ENCODE assay signal across 12 cellular contexts in genomic region chr1:96234299-96234698, GRCh38.
DNase-seq lines count a peak whose midpoint lies in the region; TF ChIP-seq lines count a peak whose summit lies in the region.
"Had no signal": no experiment of that assay in that cellular context is flagged by ENCODE, and none has a peak within 500 bp of the region (broad histone marks: within the 10 kb centered on the region; RNA-seq: fewer than 3 reads in every experiment).

No MANE protein-coding gene starts in this region.

- in situ Hi-C loops in brain microvascular endothelial cell (cut with HindIII; ENCODE audit: low pct_ligation_motif_present, low sequenced_read_pairs) = no loop called here

- H3K27ac Mint-ChIP-seq in neural progenitor cell = peak overlapping the region; percentile 12
- no peak overlapping the region for H3K27ac Mint-ChIP-seq in activated naive CD4-positive, alpha-beta T cell treated with anti-CD3 and anti-CD28 coated beads for 36 hours
- H3K27ac Mint-ChIP-seq: activated B cell treated with CpG ODN at 0.5 μM for 24 hours, immature natural killer cell had no signal

- H3K79me2 ChIP-seq in neural progenitor cell (ENCODE audit: low read depth) = no peaks in the 10 kb centered on the region
- H3K79me2 ChIP-seq in OCI-LY7 (ENCODE audit: insufficient read depth, low read depth, low read length) = no peaks in the 10 kb centered on the region

- peaks cover 17% of the 10 kb centered on the region for H3K4me1 Mint-ChIP-seq in neural progenitor cell
- H3K4me1 Mint-ChIP-seq in activated naive CD4-positive, alpha-beta T cell treated with anti-CD3 and anti-CD28 coated beads for 36 hours (ENCODE audit: low read depth) = no peaks in the 10 kb centered on the region
- H3K4me1 Mint-ChIP-seq: activated B cell treated with CpG ODN at 0.5 μM for 24 hours, immature natural killer cell had no signal

- H3K9me3 Mint-ChIP-seq in neural progenitor cell = no peaks in the 10 kb centered on the region
- no peaks in the 10 kb centered on the region for H3K9me3 Mint-ChIP-seq in activated naive CD4-positive, alpha-beta T cell treated with anti-CD3 and anti-CD28 coated beads for 36 hours
- H3K9me3 Mint-ChIP-seq: activated B cell treated with CpG ODN at 0.5 μM for 24 hours had no signal

- BruUV-seq in OCI-LY7 (replicated peaks; lab: Mats Ljungman, UMichigan) = no TSS peak

- TF ChIP-seq CTCF in brain microvascular endothelial cell (IDR thresholded peaks at IDR 0.05; ENCODE audit: low read depth, low read length, missing control alignments) (no peak), neural progenitor cell (IDR thresholded peaks at IDR 0.05) (no peak), OCI-LY7 (conservative IDR thresholded peaks at IDR 0.05; ENCODE audit: low read length) (no peak)

- POLR2A ChIA-PET in OCI-LY7 (lab: Charles Lee) = interaction anchor here (0.7 kb wide), 1 partner anchor 197 kb away, joined by 3 read pairs; no protein-coding TSS in a partner anchor

- no peaks in the 10 kb centered on the region for H3K36me3 Mint-ChIP-seq in neural progenitor cell
- no peaks in the 10 kb centered on the region for H3K36me3 Mint-ChIP-seq in activated naive CD4-positive, alpha-beta T cell treated with anti-CD3 and anti-CD28 coated beads for 36 hours (ENCODE audit: low read depth)
- H3K36me3 Mint-ChIP-seq: immature natural killer cell had no signal

- H3K4me1 ChIP-seq in neural progenitor cell = no peaks in the 10 kb centered on the region
- no peaks in the 10 kb centered on the region for H3K4me1 ChIP-seq in OCI-LY7 (ENCODE audit: insufficient read depth, low read length, poor library complexity, severe bottlenecking)
- H3K4me1 ChIP-seq: ascending aorta had no signal

- no peak overlapping the region for H3K9ac ChIP-seq in neural progenitor cell

- H3K36me3 ChIP-seq in brain microvascular endothelial cell (replicated peaks) (no peaks in the 10 kb centered on the region), neural progenitor cell (no peaks in the 10 kb centered on the region), OCI-LY7 (ENCODE audit: insufficient read depth, low read length) (no peaks in the 10 kb centered on the region)
- H3K36me3 ChIP-seq: ascending aorta had no signal

- no peaks in the 10 kb centered on the region for H3K9me3 ChIP-seq in neural progenitor cell (ENCODE audit: low read depth)
- no peaks in the 10 kb centered on the region for H3K9me3 ChIP-seq in OCI-LY7 (ENCODE audit: low read length)
- H3K9me3 ChIP-seq: ascending aorta had no signal

- CTCF ChIA-PET in activated naive CD4-positive, alpha-beta T cell treated with anti-CD3 and anti-CD28 coated beads for 36 hours (lab: Charles Lee) = no interaction called here
- CTCF ChIA-PET in OCI-LY7 (lab: Charles Lee; ENCODE audit: unreplicated experiment) = no interaction called here

- H3K4me3 ChIP-seq in brain microvascular endothelial cell (ENCODE audit: low read depth, low read length) = no peak overlapping the region
- no peak overlapping the region for H3K4me3 ChIP-seq in neural progenitor cell
- H3K4me3 ChIP-seq in OCI-LY7 (ENCODE audit: low read depth, low read length, poor library complexity, severe bottlenecking) = no peak overlapping the region
- H3K4me3 ChIP-seq: ascending aorta had no signal

- no peak overlapping the region for H3K4me2 ChIP-seq in neural progenitor cell
- no peak overlapping the region for H3K4me2 ChIP-seq in OCI-LY7 (ENCODE audit: low read length)

- DNase-seq in Daoy (ENCODE audit: low read depth) = peak; percentile 82
- DNase-seq in NCI-H2081 (lab: John Stamatoyannopoulos, UW) = peak; percentile 60 to 80
- peak; percentile 58 for DNase-seq in brain microvascular endothelial cell
- no peak for DNase-seq in neural progenitor cell (ENCODE audit: low spot score)
- DNase-seq in activated naive CD4-positive, alpha-beta T cell treated with anti-CD3 and anti-CD28 coated beads for 36 hours = no peak
- DNase-seq in stimulated activated CD4-positive, alpha-beta T cell treated with anti-CD3 and anti-CD28 coated beads, Interleukin-4, amount 100 ng/mL, for 1 hour = no peak
- DNase-seq in stimulated activated CD4-positive, alpha-beta T cell treated with anti-CD3 and anti-CD28 coated beads, Interleukin-4, amount 100 ng/mL, for 4 hours = no peak
- no peak for DNase-seq in OCI-LY7 (ENCODE audit: low spot score)
- DNase-seq: activated B cell treated with CpG ODN at 0.5 μM for 24 hours, DND-41, immature natural killer cell had no signal

- H2AFZ ChIP-seq in neural progenitor cell (replicated peaks) (no peak overlapping the region), OCI-LY7 (ENCODE audit: low read length) (no peak overlapping the region)

- H4K20me1 ChIP-seq in neural progenitor cell (ENCODE audit: low read depth) (no peaks in the 10 kb centered on the region), OCI-LY7 (ENCODE audit: insufficient read depth, low read length) (no peaks in the 10 kb centered on the region)

- H3K27ac ChIP-seq in brain microvascular endothelial cell (no peak overlapping the region), neural progenitor cell (no peak overlapping the region), OCI-LY7 (ENCODE audit: low read depth, low read length, poor library complexity, severe bottlenecking) (no peak overlapping the region)
- H3K27ac ChIP-seq: ascending aorta had no signal

- no peak overlapping the region for H3K4me3 Mint-ChIP-seq in neural progenitor cell
- no peak overlapping the region for H3K4me3 Mint-ChIP-seq in activated naive CD4-positive, alpha-beta T cell treated with anti-CD3 and anti-CD28 coated beads for 36 hours
- H3K4me3 Mint-ChIP-seq: activated B cell treated with CpG ODN at 0.5 μM for 24 hours, immature natural killer cell had no signal

- H3K27me3 Mint-ChIP-seq in neural progenitor cell (ENCODE audit: insufficient read depth, low read depth) = no peaks in the 10 kb centered on the region
- H3K27me3 Mint-ChIP-seq in activated naive CD4-positive, alpha-beta T cell treated with anti-CD3 and anti-CD28 coated beads for 36 hours (ENCODE audit: low read depth) = peaks cover 1% of the 10 kb centered on the region
- H3K27me3 Mint-ChIP-seq: activated B cell treated with CpG ODN at 0.5 μM for 24 hours had no signal

- H3F3A ChIP-seq in neural progenitor cell (ENCODE audit: low read depth) = no peaks in the 10 kb centered on the region

- H3K27me3 ChIP-seq in brain microvascular endothelial cell (replicated peaks) (no peaks in the 10 kb centered on the region), neural progenitor cell (no peaks in the 10 kb centered on the region)
- H3K27me3 ChIP-seq: ascending aorta had no signal

- no peaks in the 10 kb centered on the region for H3K9me2 ChIP-seq in OCI-LY7 (ENCODE audit: insufficient read depth, low read length)

- intact Hi-C loops in activated naive CD4-positive, alpha-beta T cell treated with anti-CD3 and anti-CD28 coated beads for 36 hours (cut with micrococcal nuclease) = loop anchor here (10.0 kb wide), 2 partner anchors 171 to 731 kb away; no protein-coding TSS in a partner anchor
- intact Hi-C loops in OCI-LY7 (cut with micrococcal nuclease; ENCODE audit: unreplicated experiment) = no loop called here

Comparison
In these comparisons a context has a peak if more than half of its experiments do, and no peak if none do; other contexts are left out.
1. DNase-seq: peak in Daoy (single experiment), NCI-H2081 (2 of 2) and brain microvascular endothelial cell (single experiment); none in neural progenitor cell (single experiment), activated naive CD4-positive, alpha-beta T cell treated with anti-CD3 and anti-CD28 coated beads for 36 hours (single experiment), stimulated activated CD4-positive, alpha-beta T cell treated with anti-CD3 and anti-CD28 coated beads, Interleukin-4, amount 100 ng/mL, for 1 hour (single experiment), stimulated activated CD4-positive, alpha-beta T cell treated with anti-CD3 and anti-CD28 coated beads, Interleukin-4, amount 100 ng/mL, for 4 hours (0 of 2) and OCI-LY7 (single experiment).